Comparison of ENCODE assay signal across 10 cellular contexts in genomic region chr22:36360011-36360410, GRCh38. TPM values are rescaled to one million over a fixed set of nuclear protein-coding genes. Genes with fewer than 3 reads are reported as not detected.
DNase-seq lines count a peak whose midpoint lies in the region; FAIRE-seq and TF ChIP-seq lines count a peak whose summit lies in the region.
"Had no signal": no experiment of that assay in that cellular context is flagged by ENCODE, and none has a peak within 500 bp of the region (broad histone marks: within the 10 kb centered on the region; RNA-seq: fewer than 3 reads in every experiment).

No MANE protein-coding gene starts in this region.

- POLR2A ChIA-PET in CD8-positive, alpha-beta memory T cell (lab: Charles Lee): interaction anchor here (0.6 to 3.5 kb wide), 3 partner anchors 17 to 46 kb away, joined by 4 to 15 read pairs (median 7); no protein-coding TSS in a partner anchor

- no peak overlapping the region for H3K27ac ChIP-seq in CD8-positive, alpha-beta memory T cell (ENCODE audit: low read depth, low read length)
- H3K27ac ChIP-seq in Peyer's patch: peak overlapping the region in 3 of 4 donors; percentile 80 to 100 (median 99)
- peak overlapping the region in 3 of 4 donors; percentile 91 to 100 (median 98) for H3K27ac ChIP-seq in esophagus squamous epithelium
- peak overlapping the region; percentile 89 for H3K27ac ChIP-seq in parathyroid adenoma

- 92 to 97% methylated on average over 3 of the region's 3 CpGs for WGBS in esophagus squamous epithelium, 2 donors

- H3K36me3 Mint-ChIP-seq in CD8-positive, alpha-beta memory T cell: peaks cover 0 to 60% (median 3%) of the 10 kb centered on the region in 3 donors

- H3K9me3 ChIP-seq in CD8-positive, alpha-beta memory T cell (ENCODE audit: low read length): no peaks in the 10 kb centered on the region
- H3K9me3 ChIP-seq in Peyer's patch: no peaks in the 10 kb centered on the region
- no peaks in the 10 kb centered on the region for H3K9me3 ChIP-seq in esophagus squamous epithelium
- no peaks in the 10 kb centered on the region for H3K9me3 ChIP-seq in parathyroid adenoma (ENCODE audit: control insufficient read depth, low read length)

- no peaks in the 10 kb centered on the region for H3K27me3 ChIP-seq in CD8-positive, alpha-beta memory T cell (ENCODE audit: insufficient read depth, low read length, poor library complexity, severe bottlenecking)
- H3K27me3 ChIP-seq in Peyer's patch (no peaks in the 10 kb centered on the region), esophagus squamous epithelium (no peaks in the 10 kb centered on the region), parathyroid adenoma (ENCODE audit: control insufficient read depth, insufficient read depth, low read length) (no peaks in the 10 kb centered on the region)

- peaks cover 98% of the 10 kb centered on the region for H3K4me1 ChIP-seq in CD8-positive, alpha-beta memory T cell (ENCODE audit: insufficient read depth, low read length)
- peaks cover 36 to 95% (median 80%) of the 10 kb centered on the region in 4 donors for H3K4me1 ChIP-seq in Peyer's patch
- peaks cover 83 to 100% (median 96%) of the 10 kb centered on the region in 3 donors for H3K4me1 ChIP-seq in esophagus squamous epithelium
- peaks cover 46% of the 10 kb centered on the region for H3K4me1 ChIP-seq in parathyroid adenoma

- no peak overlapping the region for H2AFZ ChIP-seq in parathyroid adenoma

- TF ChIP-seq POLR2A in Peyer's patch (IDR thresholded peaks at IDR 0.05) (no peak), esophagus squamous epithelium (IDR thresholded peaks at IDR 0.05) (no peak), GM12892 (IDR thresholded peaks at IDR 0.05; ENCODE audit: low read depth, low read length) (no peak), H54 (IDR thresholded peaks at IDR 0.05; ENCODE audit: low read depth, low read length) (no peak)

- H3K4me3 ChIP-seq in CD8-positive, alpha-beta memory T cell (ENCODE audit: low read length): no peak overlapping the region
- H3K4me3 ChIP-seq in Peyer's patch (no peak overlapping the region), esophagus squamous epithelium (no peak overlapping the region), parathyroid adenoma (ENCODE audit: low read depth, low read length) (no peak overlapping the region)

- H3K4me1 Mint-ChIP-seq in CD8-positive, alpha-beta memory T cell: peaks cover 94 to 99% (median 99%) of the 10 kb centered on the region in 3 donors

- H3K9ac ChIP-seq in parathyroid adenoma: no peak overlapping the region

- TF ChIP-seq CTCF in Peyer's patch (IDR thresholded peaks at IDR 0.05) (no peak), esophagus squamous epithelium (IDR thresholded peaks at IDR 0.05) (no peak), parathyroid adenoma (IDR thresholded peaks at IDR 0.05) (no peak), D721Med (IDR thresholded peaks at IDR 0.05; ENCODE audit: insufficient read depth, missing control alignments) (no peak)

- no peak for FAIRE-seq in GM12892 (lab: Jason Lieb, UNC)
- no peak for FAIRE-seq in H54 (lab: Jason Lieb, UNC)
- no peak for FAIRE-seq in D721Med (lab: Jason Lieb, UNC)

- peaks cover 0 to 2% of the 10 kb centered on the region in 2 donors for H3K27me3 Mint-ChIP-seq in CD8-positive, alpha-beta memory T cell

- H3K9me3 Mint-ChIP-seq in CD8-positive, alpha-beta memory T cell: no peaks in the 10 kb centered on the region

- H3K27ac Mint-ChIP-seq in CD8-positive, alpha-beta memory T cell: peak overlapping the region; percentile 92 to 99 (median 95)

- DNase-seq in CD8-positive, alpha-beta memory T cell: no peak
- DNase-seq in Peyer's patch (no peak), esophagus squamous epithelium (lab: John Stamatoyannopoulos, UW) (no peak), GM12892 (ENCODE audit: insufficient read length) (no peak), H54 (ENCODE audit: insufficient read length, low spot score) (no peak), HPDE6-E6E7 (ENCODE audit: extremely low spot score) (no peak), D721Med (ENCODE audit: insufficient read length, low spot score) (no peak)
- DNase-seq: activated gamma-delta T cell, NCI-H2171 treated with DMSO at 0.1 percent for 48 hours had no signal

- intact Hi-C loops in esophagus squamous epithelium (cut with DNase I): no loop called here

- CTCF ChIA-PET in CD8-positive, alpha-beta memory T cell (lab: Charles Lee): interaction anchor here (1.2 to 2.7 kb wide), 5 partner anchors 19 to 127 kb away, joined by 3 to 9 read pairs (median 4); no protein-coding TSS in a partner anchor

- H3K4me3 Mint-ChIP-seq in CD8-positive, alpha-beta memory T cell: peak overlapping the region; percentile 45 to 76 (median 70)

- H3K4me2 ChIP-seq in parathyroid adenoma (ENCODE audit: low read length): no peak overlapping the region

- H3K79me2 ChIP-seq in parathyroid adenoma: peaks cover 39% of the 10 kb centered on the region

- H3K36me3 ChIP-seq in CD8-positive, alpha-beta memory T cell (ENCODE audit: insufficient read depth, low read length): peaks cover 6% of the 10 kb centered on the region
- peaks cover 0 to 6% (median 0%) of the 10 kb centered on the region in 3 donors for H3K36me3 ChIP-seq in Peyer's patch
- peaks cover 0 to 8% (median 0%) of the 10 kb centered on the region in 3 donors for H3K36me3 ChIP-seq in esophagus squamous epithelium
- H3K36me3 ChIP-seq in parathyroid adenoma (ENCODE audit: control insufficient read depth, insufficient read depth, low read length): no peaks in the 10 kb centered on the region

RNA-seq across cellular contexts. Expression of gene MYH9, which starts 27.8 kb away (rescaled TPM):
- total RNA-seq in CD8-positive, alpha-beta memory T cell: 100 to 1,000 TPM; 680 to 684 TPM
- 425 TPM for polyA plus RNA-seq in CD8-positive, alpha-beta memory T cell
- total RNA-seq in Peyer's patch (100 to 1,000 TPM; 337 to 553 (median 433) TPM), esophagus squamous epithelium (100 to 1,000 TPM; 216 to 339 (median 246) TPM)
- 155 TPM for polyA plus RNA-seq in GM12892 (2012; ENCODE audit: missing spikeins)
